Comparison of ENCODE assay signal across 1 cellular context in genomic region chr13:49585220-49586157, GRCh38.
TF ChIP-seq lines count a peak whose summit lies in the region.

Gene RCBTB1 (minus strand): TSS chr13:49585558. CDS start chr13:49567279, 18,279 bp downstream.

TF ChIP-seq in K562, 482 proteins besides CTCF, POLR2A, EP300 and RAD21 (continued from another document):
- TF ChIP-seq, protein P1, sequence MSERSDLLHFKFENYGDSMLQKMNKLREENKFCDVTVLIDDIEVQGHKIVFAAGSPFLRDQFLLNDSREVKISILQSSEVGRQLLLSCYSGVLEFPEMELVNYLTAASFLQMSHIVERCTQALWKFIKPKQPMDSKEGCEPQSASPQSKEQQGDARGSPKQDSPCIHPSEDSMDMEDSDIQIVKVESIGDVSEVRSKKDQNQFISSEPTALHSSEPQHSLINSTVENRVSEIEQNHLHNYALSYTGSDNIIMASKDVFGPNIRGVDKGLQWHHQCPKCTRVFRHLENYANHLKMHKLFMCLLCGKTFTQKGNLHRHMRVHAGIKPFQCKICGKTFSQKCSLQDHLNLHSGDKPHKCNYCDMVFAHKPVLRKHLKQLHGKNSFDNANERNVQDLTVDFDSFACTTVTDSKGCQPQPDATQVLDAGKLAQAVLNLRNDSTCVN (CRISPR knock-in tag; IDR thresholded peaks at IDR 0.05): no peak
- TF ChIP-seq, protein P2, sequence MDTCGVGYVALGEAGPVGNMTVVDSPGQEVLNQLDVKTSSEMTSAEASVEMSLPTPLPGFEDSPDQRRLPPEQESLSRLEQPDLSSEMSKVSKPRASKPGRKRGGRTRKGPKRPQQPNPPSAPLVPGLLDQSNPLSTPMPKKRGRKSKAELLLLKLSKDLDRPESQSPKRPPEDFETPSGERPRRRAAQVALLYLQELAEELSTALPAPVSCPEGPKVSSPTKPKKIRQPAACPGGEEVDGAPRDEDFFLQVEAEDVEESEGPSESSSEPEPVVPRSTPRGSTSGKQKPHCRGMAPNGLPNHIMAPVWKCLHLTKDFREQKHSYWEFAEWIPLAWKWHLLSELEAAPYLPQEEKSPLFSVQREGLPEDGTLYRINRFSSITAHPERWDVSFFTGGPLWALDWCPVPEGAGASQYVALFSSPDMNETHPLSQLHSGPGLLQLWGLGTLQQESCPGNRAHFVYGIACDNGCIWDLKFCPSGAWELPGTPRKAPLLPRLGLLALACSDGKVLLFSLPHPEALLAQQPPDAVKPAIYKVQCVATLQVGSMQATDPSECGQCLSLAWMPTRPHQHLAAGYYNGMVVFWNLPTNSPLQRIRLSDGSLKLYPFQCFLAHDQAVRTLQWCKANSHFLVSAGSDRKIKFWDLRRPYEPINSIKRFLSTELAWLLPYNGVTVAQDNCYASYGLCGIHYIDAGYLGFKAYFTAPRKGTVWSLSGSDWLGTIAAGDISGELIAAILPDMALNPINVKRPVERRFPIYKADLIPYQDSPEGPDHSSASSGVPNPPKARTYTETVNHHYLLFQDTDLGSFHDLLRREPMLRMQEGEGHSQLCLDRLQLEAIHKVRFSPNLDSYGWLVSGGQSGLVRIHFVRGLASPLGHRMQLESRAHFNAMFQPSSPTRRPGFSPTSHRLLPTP (IDR thresholded peaks at IDR 0.05; ENCODE audit: borderline replicate concordance, extremely low read depth, insufficient read length): no peak
- TF ChIP-seq ZBTB17 (CRISPR knock-in tag; IDR thresholded peaks at IDR 0.05) (no peak), SRF (CRISPR knock-in tag; IDR thresholded peaks at IDR 0.05) (no peak), NR1H2 (CRISPR knock-in tag; IDR thresholded peaks at IDR 0.05) (no peak), TFAM (CRISPR knock-in tag; conservative IDR thresholded peaks at IDR 0.05) (no peak), TOE1 (IDR thresholded peaks at IDR 0.05; ENCODE audit: borderline replicate concordance) (peak; percentile 77; the same call in 1 of the 2 replicates), TOE1 (CRISPR knock-in tag; IDR thresholded peaks at IDR 0.05; ENCODE audit: borderline replicate concordance, low read depth) (no peak), JUN (IDR thresholded peaks at IDR 0.05; ENCODE audit: borderline replicate concordance, low read depth, low read length) (no peak), JUN (CRISPR knock-in tag; IDR thresholded peaks at IDR 0.05; ENCODE audit: borderline replicate concordance) (no peak), ZNF354B (CRISPR knock-in tag; IDR thresholded peaks at IDR 0.05) (no peak), CXXC5 (CRISPR knock-in tag; IDR thresholded peaks at IDR 0.05) (peak; percentile 89), NCOA2 (IDR thresholded peaks at IDR 0.05; ENCODE audit: partially characterized antibody in 2 of 2) (no peak), ZKSCAN1 (IDR thresholded peaks at IDR 0.05; ENCODE audit: low read depth, low read length) (no peak), PPARD (CRISPR knock-in tag; IDR thresholded peaks at IDR 0.05) (no peak), SAFB2 (IDR thresholded peaks at IDR 0.05; ENCODE audit: borderline replicate concordance, low read depth, low read length, severe bottlenecking) (no peak), E4F1 (CRISPR knock-in tag; IDR thresholded peaks at IDR 0.05; ENCODE audit: borderline replicate concordance) (no peak)
- TF ChIP-seq, protein P3, sequence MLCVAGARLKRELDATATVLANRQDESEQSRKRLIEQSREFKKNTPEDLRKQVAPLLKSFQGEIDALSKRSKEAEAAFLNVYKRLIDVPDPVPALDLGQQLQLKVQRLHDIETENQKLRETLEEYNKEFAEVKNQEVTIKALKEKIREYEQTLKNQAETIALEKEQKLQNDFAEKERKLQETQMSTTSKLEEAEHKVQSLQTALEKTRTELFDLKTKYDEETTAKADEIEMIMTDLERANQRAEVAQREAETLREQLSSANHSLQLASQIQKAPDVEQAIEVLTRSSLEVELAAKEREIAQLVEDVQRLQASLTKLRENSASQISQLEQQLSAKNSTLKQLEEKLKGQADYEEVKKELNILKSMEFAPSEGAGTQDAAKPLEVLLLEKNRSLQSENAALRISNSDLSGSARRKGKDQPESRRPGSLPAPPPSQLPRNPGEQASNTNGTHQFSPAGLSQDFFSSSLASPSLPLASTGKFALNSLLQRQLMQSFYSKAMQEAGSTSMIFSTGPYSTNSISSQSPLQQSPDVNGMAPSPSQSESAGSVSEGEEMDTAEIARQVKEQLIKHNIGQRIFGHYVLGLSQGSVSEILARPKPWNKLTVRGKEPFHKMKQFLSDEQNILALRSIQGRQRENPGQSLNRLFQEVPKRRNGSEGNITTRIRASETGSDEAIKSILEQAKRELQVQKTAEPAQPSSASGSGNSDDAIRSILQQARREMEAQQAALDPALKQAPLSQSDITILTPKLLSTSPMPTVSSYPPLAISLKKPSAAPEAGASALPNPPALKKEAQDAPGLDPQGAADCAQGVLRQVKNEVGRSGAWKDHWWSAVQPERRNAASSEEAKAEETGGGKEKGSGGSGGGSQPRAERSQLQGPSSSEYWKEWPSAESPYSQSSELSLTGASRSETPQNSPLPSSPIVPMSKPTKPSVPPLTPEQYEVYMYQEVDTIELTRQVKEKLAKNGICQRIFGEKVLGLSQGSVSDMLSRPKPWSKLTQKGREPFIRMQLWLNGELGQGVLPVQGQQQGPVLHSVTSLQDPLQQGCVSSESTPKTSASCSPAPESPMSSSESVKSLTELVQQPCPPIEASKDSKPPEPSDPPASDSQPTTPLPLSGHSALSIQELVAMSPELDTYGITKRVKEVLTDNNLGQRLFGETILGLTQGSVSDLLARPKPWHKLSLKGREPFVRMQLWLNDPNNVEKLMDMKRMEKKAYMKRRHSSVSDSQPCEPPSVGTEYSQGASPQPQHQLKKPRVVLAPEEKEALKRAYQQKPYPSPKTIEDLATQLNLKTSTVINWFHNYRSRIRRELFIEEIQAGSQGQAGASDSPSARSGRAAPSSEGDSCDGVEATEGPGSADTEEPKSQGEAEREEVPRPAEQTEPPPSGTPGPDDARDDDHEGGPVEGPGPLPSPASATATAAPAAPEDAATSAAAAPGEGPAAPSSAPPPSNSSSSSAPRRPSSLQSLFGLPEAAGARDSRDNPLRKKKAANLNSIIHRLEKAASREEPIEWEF (CRISPR knock-in tag; IDR thresholded peaks at IDR 0.05): no peak
- TF ChIP-seq, protein P4, sequence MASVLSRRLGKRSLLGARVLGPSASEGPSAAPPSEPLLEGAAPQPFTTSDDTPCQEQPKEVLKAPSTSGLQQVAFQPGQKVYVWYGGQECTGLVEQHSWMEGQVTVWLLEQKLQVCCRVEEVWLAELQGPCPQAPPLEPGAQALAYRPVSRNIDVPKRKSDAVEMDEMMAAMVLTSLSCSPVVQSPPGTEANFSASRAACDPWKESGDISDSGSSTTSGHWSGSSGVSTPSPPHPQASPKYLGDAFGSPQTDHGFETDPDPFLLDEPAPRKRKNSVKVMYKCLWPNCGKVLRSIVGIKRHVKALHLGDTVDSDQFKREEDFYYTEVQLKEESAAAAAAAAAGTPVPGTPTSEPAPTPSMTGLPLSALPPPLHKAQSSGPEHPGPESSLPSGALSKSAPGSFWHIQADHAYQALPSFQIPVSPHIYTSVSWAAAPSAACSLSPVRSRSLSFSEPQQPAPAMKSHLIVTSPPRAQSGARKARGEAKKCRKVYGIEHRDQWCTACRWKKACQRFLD (CRISPR knock-in tag; IDR thresholded peaks at IDR 0.05): no peak
- TF ChIP-seq, protein P5, sequence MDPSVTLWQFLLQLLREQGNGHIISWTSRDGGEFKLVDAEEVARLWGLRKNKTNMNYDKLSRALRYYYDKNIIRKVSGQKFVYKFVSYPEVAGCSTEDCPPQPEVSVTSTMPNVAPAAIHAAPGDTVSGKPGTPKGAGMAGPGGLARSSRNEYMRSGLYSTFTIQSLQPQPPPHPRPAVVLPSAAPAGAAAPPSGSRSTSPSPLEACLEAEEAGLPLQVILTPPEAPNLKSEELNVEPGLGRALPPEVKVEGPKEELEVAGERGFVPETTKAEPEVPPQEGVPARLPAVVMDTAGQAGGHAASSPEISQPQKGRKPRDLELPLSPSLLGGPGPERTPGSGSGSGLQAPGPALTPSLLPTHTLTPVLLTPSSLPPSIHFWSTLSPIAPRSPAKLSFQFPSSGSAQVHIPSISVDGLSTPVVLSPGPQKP (CRISPR knock-in tag; IDR thresholded peaks at IDR 0.05): no peak
